15 cellular contexts compared by ENCODE assay signal in genomic region chrX:135802687-135803086, GRCh38. TPM values are rescaled to one million over a fixed set of nuclear protein-coding genes. Genes with fewer than 3 reads are reported as not detected.
"Had no signal": no experiment of that assay in that cellular context is flagged by ENCODE, and none has a peak within 500 bp of the region (broad histone marks: within the 10 kb centered on the region; RNA-seq: fewer than 3 reads in every experiment).

TSS of gene CT45A6 (minus strand) at chrX:135802787. CDS start at chrX:135798993, 3,794 bp downstream.

RNA-seq across cellular contexts. Expression of gene CT45A6, which starts in this region (rescaled TPM):
- total RNA-seq: stomach, subcutaneous adipose tissue, suprapubic skin, temporal lobe, testis, thoracic aorta, thyroid gland, tibial nerve, transverse colon, upper lobe of left lung, upper lobe of right lung, ureter, urinary bladder, uterus, vagina had no signal
